ENCODE assay signal across 1 cellular context in genomic region chr6:157976345-157977175, GRCh38.
TF ChIP-seq lines count a peak whose summit lies in the region.

No MANE protein-coding gene starts in this region.

TF ChIP-seq in HepG2, 621 proteins besides CTCF, POLR2A, EP300 and RAD21 (continued from another document):
- TF ChIP-seq ZNF646 (CRISPR knock-in tag; IDR thresholded peaks at IDR 0.05): no peak
- no peak for TF ChIP-seq ZNF101 (CRISPR knock-in tag; IDR thresholded peaks at IDR 0.05; ENCODE audit: borderline replicate concordance, low read depth)
- TF ChIP-seq TFDP1 (CRISPR knock-in tag; IDR thresholded peaks at IDR 0.05; ENCODE audit: borderline replicate concordance): no peak
- 0 out of 2 replicates have a peak, but pooled peaks have one; percentile 15 for TF ChIP-seq ZNF691 (CRISPR knock-in tag; IDR thresholded peaks at IDR 0.05; ENCODE audit: borderline replicate concordance, low read depth)
- no peak for TF ChIP-seq FOXO4 (CRISPR knock-in tag; conservative IDR thresholded peaks at IDR 0.05)
- 0 out of 2 replicates have a peak, but pooled peaks have one; percentile 70 for TF ChIP-seq ZNF512B (CRISPR knock-in tag; IDR thresholded peaks at IDR 0.05; ENCODE audit: borderline replicate concordance)
- no peak for TF ChIP-seq LBX2 (CRISPR knock-in tag; IDR thresholded peaks at IDR 0.05; ENCODE audit: borderline replicate concordance)
- TF ChIP-seq TFAP4 (IDR thresholded peaks at IDR 0.05; ENCODE audit: borderline replicate concordance, low read depth): no peak
- TF ChIP-seq HNF1B (CRISPR knock-in tag; IDR thresholded peaks at IDR 0.05): 0 out of 2 replicates have a peak, but pooled peaks have one; percentile 29
- peak; percentile 32 for TF ChIP-seq HNRNPLL (IDR thresholded peaks at IDR 0.05; ENCODE audit: low read depth, low read length, poor library complexity, severe bottlenecking)
- TF ChIP-seq SAP130 (CRISPR knock-in tag; IDR thresholded peaks at IDR 0.05; ENCODE audit: low read depth): 0 out of 2 replicates have a peak, but pooled peaks have one; percentile 33
- TF ChIP-seq MTERF4 (CRISPR knock-in tag; IDR thresholded peaks at IDR 0.05): no peak
- 0 out of 2 replicates have a peak, but pooled peaks have one; percentile 45 for TF ChIP-seq ZBTB4 (CRISPR knock-in tag; IDR thresholded peaks at IDR 0.05; ENCODE audit: borderline replicate concordance)
- TF ChIP-seq ZBTB42 (CRISPR knock-in tag; IDR thresholded peaks at IDR 0.05): no peak
- no peak for TF ChIP-seq ZFP37 (CRISPR knock-in tag; IDR thresholded peaks at IDR 0.05; ENCODE audit: borderline replicate concordance)
- TF ChIP-seq HNF4A (CRISPR knock-in tag; IDR thresholded peaks at IDR 0.05): peak; percentile 67; the same call in 1 of the 2 replicates
- peak; percentile 31 for TF ChIP-seq RBM39 (IDR thresholded peaks at IDR 0.05; ENCODE audit: low read depth, low read length, poor library complexity, severe bottlenecking)
- peak; percentile 41; the same call in 1 of the 2 replicates for TF ChIP-seq ZNF776 (CRISPR knock-in tag; IDR thresholded peaks at IDR 0.05)
TF ChIP-seq in HepG2: peak in this region for 43.
